20 cellular contexts compared by ENCODE assay signal in genomic region chr4:73650255-73650654, GRCh38. TPM values are rescaled to one million over a fixed set of nuclear protein-coding genes. Genes with fewer than 3 reads are reported as not detected.
"Had no signal": no experiment of that assay in that cellular context is flagged by ENCODE, and none has a peak within 500 bp of the region (broad histone marks: within the 10 kb centered on the region; RNA-seq: fewer than 3 reads in every experiment).

No MANE protein-coding gene starts in this region.

- DNase-seq: activated CD4-positive, alpha-beta T cell treated with anti-CD3 and anti-CD28 coated beads, Interleukin-2, amount 50 U/mL, for 48 hours; activated gamma-delta T cell; effector memory CD8-positive, alpha-beta T cell; immature natural killer cell; left cardiac atrium; mesendoderm; naive thymus-derived CD8-positive, alpha-beta T cell; ovary; right lobe of liver; small intestine; stimulated activated CD4-positive, alpha-beta T cell treated with anti-CD3 and anti-CD28 coated beads, Interleukin-15, amount 100 ng/mL, for 24 hours; stimulated activated CD4-positive, alpha-beta T cell treated with anti-CD3 and anti-CD28 coated beads, Interleukin-4, amount 100 ng/mL, for 1 hour; stomach; testis had no signal

- H3K36me3 ChIP-seq: cardiac muscle cell, ovary, right lobe of liver, stomach had no signal

- H3K36me3 Mint-ChIP-seq: activated naive CD4-positive, alpha-beta T cell treated with anti-CD3 and anti-CD28 coated beads, Interleukin-2, amount 50 U/mL, for 24 hours; immature natural killer cell; naive thymus-derived CD8-positive, alpha-beta T cell had no signal

- H3K4me1 Mint-ChIP-seq: activated naive CD4-positive, alpha-beta T cell treated with anti-CD3 and anti-CD28 coated beads, Interleukin-2, amount 50 U/mL, for 24 hours; immature natural killer cell; naive thymus-derived CD8-positive, alpha-beta T cell had no signal

- H3K4me3 ChIP-seq: cardiac muscle cell, ovary, right lobe of liver, stomach, testis had no signal

- H3K27ac ChIP-seq: cardiac muscle cell, ovary, right lobe of liver, testis had no signal

- H3K27ac Mint-ChIP-seq: activated naive CD4-positive, alpha-beta T cell treated with anti-CD3 and anti-CD28 coated beads, Interleukin-2, amount 50 U/mL, for 24 hours; dendritic cell treated with granulocyte-macrophage colony-stimulating factor and Interleukin-4, amounts not matched to agents 40 ng/mL and 50 ng/mL, for 4 days; effector memory CD8-positive, alpha-beta T cell; immature natural killer cell; naive thymus-derived CD8-positive, alpha-beta T cell had no signal

- ATAC-seq: effector memory CD8-positive, alpha-beta T cell; left cardiac atrium; naive thymus-derived CD8-positive, alpha-beta T cell; right lobe of liver had no signal

- H3K27me3 ChIP-seq: ovary, right lobe of liver, stomach, testis had no signal

- H3K9me3 Mint-ChIP-seq: dendritic cell treated with granulocyte-macrophage colony-stimulating factor and Interleukin-4, amounts not matched to agents 40 ng/mL and 50 ng/mL, for 4 days; effector memory CD8-positive, alpha-beta T cell had no signal

- FAIRE-seq: small intestine, TTC549 had no signal

- H3K9me3 ChIP-seq: ovary, right lobe of liver, stomach, testis had no signal

- H3K4me3 Mint-ChIP-seq: activated naive CD4-positive, alpha-beta T cell treated with anti-CD3 and anti-CD28 coated beads, Interleukin-2, amount 50 U/mL, for 24 hours; dendritic cell treated with granulocyte-macrophage colony-stimulating factor and Interleukin-4, amounts not matched to agents 40 ng/mL and 50 ng/mL, for 4 days; effector memory CD8-positive, alpha-beta T cell; immature natural killer cell; naive thymus-derived CD8-positive, alpha-beta T cell had no signal

- H3K4me1 ChIP-seq: testis had no signal

RNA-seq across cellular contexts. Expression of gene RASSF6, which starts 30.0 kb away (rescaled TPM):
- total RNA-seq: cardiac muscle cell; chondrocyte; left cardiac atrium; naive thymus-derived CD8-positive, alpha-beta T cell; T-helper 2 cell treated with Interferon-gamma antibody and Interleukin-4, amounts not matched to agents 100 ng/mL and 5 ng/mL, for 36 hours had no signal
- polyA plus RNA-seq: cardiac muscle cell; immature natural killer cell; naive thymus-derived CD8-positive, alpha-beta T cell had no signal
